18 cellular contexts compared by ENCODE assay signal in the genomic region with DNA sequence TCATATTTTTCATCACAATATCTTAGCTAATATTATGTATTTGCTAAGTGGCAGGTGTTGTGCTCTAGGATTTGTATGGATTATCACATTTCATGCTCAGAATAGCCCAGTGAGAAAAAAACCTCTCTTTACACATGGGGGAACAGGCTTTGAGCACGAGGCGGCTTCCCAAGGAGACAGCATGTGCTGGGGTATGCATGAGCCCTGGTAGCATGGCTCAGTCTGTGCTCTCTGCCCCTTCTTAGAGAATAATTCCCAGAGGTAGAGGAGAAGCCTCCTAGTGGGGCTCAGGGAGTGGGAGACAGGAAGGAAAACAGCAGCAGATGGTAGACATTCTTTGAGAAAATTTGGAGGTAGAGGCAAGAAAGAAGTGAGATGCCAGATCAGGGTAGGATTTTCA.
"Had no signal": no experiment of that assay in that cellular context is flagged by ENCODE, and none has a peak within 500 bp of the region (broad histone marks: within the 10 kb centered on the region; RNA-seq: fewer than 3 reads in every experiment).

No MANE protein-coding gene starts in this region.

- DNase-seq: dermis blood vessel endothelial cell; esophagus squamous epithelium; foreskin fibroblast; glutamatergic neuron; immature natural killer cell; left ventricle myocardium inferior; lower lobe of right lung; natural killer cell; ovary; right cardiac atrium; stimulated activated CD4-positive, alpha-beta T cell treated with anti-CD3 and anti-CD28 coated beads, Interleukin-2, amount 100 ng/mL, for 48 hours; stimulated activated naive CD8-positive, alpha-beta T cell treated with anti-CD3 and anti-CD28 coated beads, Interleukin-15, Interleukin-2, amounts not matched to agents 100 U/mL and 50 U/mL, for 24 hours; thyroid gland had no signal

- H3K4me1 Mint-ChIP-seq: immature natural killer cell, memory B cell, mesothelial cell of epicardium had no signal

- H3K27me3 Mint-ChIP-seq: memory B cell, type B pancreatic cell had no signal

- H3K9me3 Mint-ChIP-seq: immature natural killer cell, memory B cell, natural killer cell had no signal

- H3K4me3 Mint-ChIP-seq: immature natural killer cell, memory B cell, mesothelial cell of epicardium, natural killer cell, neural crest cell, type B pancreatic cell had no signal

- ATAC-seq: gastroesophageal sphincter; lower lobe of right lung; natural killer cell; right cardiac atrium; stimulated activated naive CD8-positive, alpha-beta T cell treated with anti-CD3 and anti-CD28 coated beads, Interleukin-15, Interleukin-2, amounts not matched to agents 100 U/mL and 50 U/mL, for 24 hours had no signal

- H3K27ac Mint-ChIP-seq: memory B cell, mesothelial cell of epicardium, type B pancreatic cell had no signal
